17 cellular contexts compared by ENCODE assay signal in genomic region chr20:44392776-44393607, GRCh38. TPM values are rescaled to one million over a fixed set of nuclear protein-coding genes. Genes with fewer than 3 reads are reported as not detected.
"Had no signal": no experiment of that assay in that cellular context is flagged by ENCODE, and none has a peak within 500 bp of the region (broad histone marks: within the 10 kb centered on the region; RNA-seq: fewer than 3 reads in every experiment).

No MANE protein-coding gene starts in this region.

- H3K4me1 ChIP-seq: parathyroid adenoma had no signal

- H3K27ac ChIP-seq: parathyroid adenoma had no signal

- H3K9me3 Mint-ChIP-seq: activated CD4-positive, alpha-beta T cell treated with anti-CD3 and anti-CD28 coated beads, Interleukin-2, amount 10 ng/mL, durations not matched to agents 24 days and 14 days; activated naive CD4-positive, alpha-beta T cell treated with anti-CD3 and anti-CD28 coated beads, Interleukin-2, amount 10 ng/mL, durations not matched to agents 7 days and 5 days; immature natural killer cell; stimulated activated naive CD8-positive, alpha-beta T cell treated with anti-CD3 and anti-CD28 coated beads, Interleukin-15, Interleukin-2, amounts not matched to agents 100 ng/mL and 50 ng/mL, for 24 hours had no signal

- H3K79me2 ChIP-seq: parathyroid adenoma had no signal

- H3K36me3 Mint-ChIP-seq: activated naive CD4-positive, alpha-beta T cell treated with anti-CD3 and anti-CD28 coated beads, Interleukin-2, amount 10 ng/mL, durations not matched to agents 7 days and 5 days; immature natural killer cell had no signal

- H3K27ac Mint-ChIP-seq: activated CD4-positive, alpha-beta T cell treated with anti-CD3 and anti-CD28 coated beads, Interleukin-2, amount 10 ng/mL, durations not matched to agents 24 days and 14 days; activated naive CD4-positive, alpha-beta T cell treated with anti-CD3 and anti-CD28 coated beads, Interleukin-2, amount 10 ng/mL, durations not matched to agents 7 days and 5 days; immature natural killer cell; stimulated activated naive CD8-positive, alpha-beta T cell treated with anti-CD3 and anti-CD28 coated beads, Interleukin-15, Interleukin-2, amounts not matched to agents 100 ng/mL and 50 ng/mL, for 24 hours had no signal

- H2AFZ ChIP-seq: parathyroid adenoma had no signal

- H3K4me3 Mint-ChIP-seq: activated CD4-positive, alpha-beta T cell treated with anti-CD3 and anti-CD28 coated beads, Interleukin-2, amount 10 ng/mL, durations not matched to agents 24 days and 14 days; activated naive CD4-positive, alpha-beta T cell treated with anti-CD3 and anti-CD28 coated beads, Interleukin-2, amount 10 ng/mL, durations not matched to agents 7 days and 5 days; immature natural killer cell; stimulated activated naive CD8-positive, alpha-beta T cell treated with anti-CD3 and anti-CD28 coated beads, Interleukin-15, Interleukin-2, amounts not matched to agents 100 ng/mL and 50 ng/mL, for 24 hours had no signal

- DNase-seq: activated CD4-positive, alpha-beta T cell treated with anti-CD3 and anti-CD28 coated beads, Interleukin-2, amount 10 ng/mL, durations not matched to agents 24 days and 14 days; activated CD8-positive, alpha-beta memory T cell treated with anti-CD3 and anti-CD28 coated beads for 24 hours; activated naive CD4-positive, alpha-beta T cell treated with anti-CD3 and anti-CD28 coated beads, Interleukin-2, amount 10 ng/mL, durations not matched to agents 7 days and 5 days; caudate nucleus; hypothalamus; immature natural killer cell; stimulated activated CD4-positive, alpha-beta T cell treated with anti-CD3 and anti-CD28 coated beads, Interleukin-15, amount 100 ng/mL, for 24 hours; stimulated activated CD4-positive, alpha-beta T cell treated with anti-CD3 and anti-CD28 coated beads, Interleukin-4, amount 100 ng/mL, for 24 hours had no signal

RNA-seq across cellular contexts. Expression of gene HNF4A, which starts 37.5 kb away (rescaled TPM):
- total RNA-seq: activated CD4-positive, alpha-beta T cell treated with anti-CD3 and anti-CD28 coated beads, Interleukin-2, amount 10 ng/mL, durations not matched to agents 24 days and 14 days; epithelial cell of proximal tubule; T-helper 1 cell treated with Interleukin-12 subunit alpha and Interleukin-12 subunit beta and Interleukin-4 antibody, amounts not matched to agents 30 ng/mL and 1 ng/mL, for 36 hours; temporal lobe; urinary bladder had no signal
- polyA plus RNA-seq: immature natural killer cell, neural cell had no signal

RNA-seq across cellular contexts. Expression of gene R3HDML, which starts 56.1 kb away (rescaled TPM):
- total RNA-seq: activated CD4-positive, alpha-beta T cell treated with anti-CD3 and anti-CD28 coated beads, Interleukin-2, amount 10 ng/mL, durations not matched to agents 24 days and 14 days; epithelial cell of proximal tubule; renal cortical epithelial cell; T-helper 1 cell treated with Interleukin-12 subunit alpha and Interleukin-12 subunit beta and Interleukin-4 antibody, amounts not matched to agents 30 ng/mL and 1 ng/mL, for 36 hours; temporal lobe; urinary bladder had no signal
- polyA plus RNA-seq: adipose tissue, immature natural killer cell, neural cell, urinary bladder had no signal
